In genomic region chr12:48765753-48766162, GRCh38 we compare ENCODE assay signal across 9 cellular contexts. TPM values are rescaled to one million over a fixed set of nuclear protein-coding genes. Genes with fewer than 3 reads are reported as not detected.
A peak's percentile ranks its signal among the peaks of the same experiment; 100 is the strongest.
DNase-seq lines count a peak whose midpoint lies in the region; ATAC-seq and TF ChIP-seq lines count a peak whose summit lies in the region.
"Had no signal": no experiment of that assay in that cellular context is flagged by ENCODE, and none has a peak within 500 bp of the region (broad histone marks: within the 10 kb centered on the region; RNA-seq: fewer than 3 reads in every experiment).

No MANE protein-coding gene starts in this region.

- CTCF ChIA-PET in activated CD8-positive, alpha-beta T cell treated with anti-CD3 and anti-CD28 coated beads for 36 hours (lab: Charles Lee): interaction anchor here (1.0 to 2.0 kb wide), 4 partner anchors 12 to 87 kb away, joined by 4 to 6 read pairs (median 6); no protein-coding TSS in a partner anchor

- TF ChIP-seq POLR2A in prostate gland (IDR thresholded peaks at IDR 0.05): no peak

- peak; percentile 98 for ATAC-seq in activated CD8-positive, alpha-beta T cell treated with anti-CD3 and anti-CD28 coated beads for 36 hours
- ATAC-seq in natural killer cell (peak; percentile 74 to 95 (median 87)), HG02852 (IDR thresholded peaks at IDR 0.05; ENCODE audit: unreplicated experiment) (no peak)

- POLR2A ChIA-PET in activated CD8-positive, alpha-beta T cell treated with anti-CD3 and anti-CD28 coated beads for 36 hours (lab: Charles Lee): interaction anchor here (1.2 kb wide), 1 partner anchor 9 kb away, joined by 3 read pairs; no protein-coding TSS in a partner anchor

- no peaks in the 10 kb centered on the region for H3K4me1 ChIP-seq in prostate gland (replicated peaks)

- H3K36me3 ChIP-seq in prostate gland: no peaks in the 10 kb centered on the region

- WGBS in prostate gland: 85% methylated on average over 5 of the region's 5 CpGs

- H3K4me3 Mint-ChIP-seq in activated CD8-positive, alpha-beta T cell treated with anti-CD3 and anti-CD28 coated beads for 36 hours: no peak overlapping the region
- H3K4me3 Mint-ChIP-seq in natural killer cell: peak overlapping the region; percentile 80

- TF ChIP-seq CTCF in activated CD8-positive, alpha-beta T cell treated with anti-CD3 and anti-CD28 coated beads for 36 hours (IDR thresholded peaks at IDR 0.05): no peak
- TF ChIP-seq CTCF in natural killer cell (IDR thresholded peaks at IDR 0.05): no peak
- TF ChIP-seq CTCF in prostate gland (IDR thresholded peaks at IDR 0.05): no peak

- no peaks in the 10 kb centered on the region for H3K36me3 Mint-ChIP-seq in activated CD8-positive, alpha-beta T cell treated with anti-CD3 and anti-CD28 coated beads for 36 hours (ENCODE audit: low read depth)
- H3K36me3 Mint-ChIP-seq in natural killer cell: no peaks in the 10 kb centered on the region

- no peaks in the 10 kb centered on the region for H3K9me3 ChIP-seq in prostate gland

- H3K27ac ChIP-seq in prostate gland: no peak overlapping the region

- H3K27ac Mint-ChIP-seq in activated CD8-positive, alpha-beta T cell treated with anti-CD3 and anti-CD28 coated beads for 36 hours: no peak overlapping the region
- H3K27ac Mint-ChIP-seq in natural killer cell: peak overlapping the region; percentile 62 to 81

- H3K27me3 Mint-ChIP-seq in activated CD8-positive, alpha-beta T cell treated with anti-CD3 and anti-CD28 coated beads for 36 hours: peaks cover 1% of the 10 kb centered on the region
- H3K27me3 Mint-ChIP-seq in natural killer cell (ENCODE audit: low read depth in 2 of 2): no peaks in the 10 kb centered on the region

- peaks cover 14% of the 10 kb centered on the region for H3K4me1 Mint-ChIP-seq in activated CD8-positive, alpha-beta T cell treated with anti-CD3 and anti-CD28 coated beads for 36 hours (ENCODE audit: low read depth)
- H3K4me1 Mint-ChIP-seq in natural killer cell: peaks cover 21 to 32% of the 10 kb centered on the region in 2 donors

- intact Hi-C loops in activated CD8-positive, alpha-beta T cell treated with anti-CD3 and anti-CD28 coated beads for 36 hours (cut with micrococcal nuclease): no loop called here
- intact Hi-C loops in natural killer cell (cut with micrococcal nuclease): no loop called here
- intact Hi-C loops in prostate gland (cut with DNase I): no loop called here

- H3K4me3 ChIP-seq in prostate gland: no peak overlapping the region

- H3K27me3 ChIP-seq in prostate gland (replicated peaks; ENCODE audit: insufficient read depth): no peaks in the 10 kb centered on the region

- DNase-seq in ELR (ENCODE audit: low read depth) (peak; percentile 53), HK-2 (ENCODE audit: unreplicated experiment) (peak; percentile 20), natural killer cell (no peak), NCI-H128 (lab: John Stamatoyannopoulos, UW; ENCODE audit: unreplicated experiment) (no peak), prostate gland (ENCODE audit: low spot score) (no peak), NCI-H1694 (lab: John Stamatoyannopoulos, UW) (no peak)
- peak; percentile 71 for DNase-seq in activated CD8-positive, alpha-beta T cell treated with anti-CD3 and anti-CD28 coated beads for 36 hours
- DNase-seq: DMS79 treated with DMSO at 0.1 percent for 48 hours had no signal

- no peaks in the 10 kb centered on the region for H3K9me3 Mint-ChIP-seq in activated CD8-positive, alpha-beta T cell treated with anti-CD3 and anti-CD28 coated beads for 36 hours
- H3K9me3 Mint-ChIP-seq in natural killer cell: no peaks in the 10 kb centered on the region

RNA-seq across cellular contexts. Expression of gene ADCY6, which starts 23.1 kb away (rescaled TPM):
- total RNA-seq in activated CD8-positive, alpha-beta T cell treated with anti-CD3 and anti-CD28 coated beads for 36 hours: not detected
- 1 to 10 TPM in 1 of 3 donors, under 1 TPM in 2; 0.20 to 1.1 (median 0.31) TPM for total RNA-seq in natural killer cell
- 10 to 100 TPM; 35.3 to 73.5 TPM for total RNA-seq in prostate gland

RNA-seq across cellular contexts. Expression of gene CCNT1, which starts 49.3 kb away (rescaled TPM):
- 10 to 100 TPM; 68.7 to 73.8 TPM for total RNA-seq in activated CD8-positive, alpha-beta T cell treated with anti-CD3 and anti-CD28 coated beads for 36 hours
- 100 to 1,000 TPM; 119 to 145 (median 120) TPM for total RNA-seq in natural killer cell
- total RNA-seq in prostate gland: 10 to 100 TPM; 33.0 to 33.8 TPM

RNA-seq across cellular contexts. Expression of gene CACNB3, which starts 52.5 kb away (rescaled TPM):
- 1 to 10 TPM; 7.7 to 8.2 TPM for total RNA-seq in activated CD8-positive, alpha-beta T cell treated with anti-CD3 and anti-CD28 coated beads for 36 hours
- total RNA-seq in natural killer cell (10 to 100 TPM in 2 of 3 donors, 1 to 10 TPM in 1; 7.2 to 12.4 (median 12.2) TPM), prostate gland (10 to 100 TPM in 1 of 2 donors, 1 to 10 TPM in 1; 4.6 to 21.8 TPM)

Comparison
In these comparisons a context has a peak if more than half of its experiments do, and no peak if none do; other contexts are left out.
1. DNase-seq: peak in ELR (single experiment), HK-2 (single experiment) and activated CD8-positive, alpha-beta T cell treated with anti-CD3 and anti-CD28 coated beads for 36 hours (single experiment); none in natural killer cell (single experiment), NCI-H128 (single experiment), prostate gland (single experiment) and NCI-H1694 (single experiment).
2. RNA of gene ADCY6, which starts 23.1 kb away (total RNA-seq): 35.3 to 73.5 TPM in prostate gland; 0.20 to 1.1 TPM in natural killer cell and not detected in activated CD8-positive, alpha-beta T cell treated with anti-CD3 and anti-CD28 coated beads for 36 hours; every median in the first group is over 10 times any median in the second.